ENCODE assay signal across 8 cellular contexts in genomic region chr20:49982346-49983122, GRCh38. TPM values are rescaled to one million over a fixed set of nuclear protein-coding genes. Genes with fewer than 3 reads are reported as not detected.
DNase-seq lines count a peak whose midpoint lies in the region; ATAC-seq, FAIRE-seq and TF ChIP-seq lines count a peak whose summit lies in the region.

TSS of gene SNAI1 (plus strand) at chr20:49982980. CDS start at chr20:49983060, 80 bp downstream.

- H3K9me1 ChIP-seq in keratinocyte (ENCODE audit: control insufficient read depth, extremely low read depth, insufficient read depth, low read length) = no peaks in the 10 kb centered on the region

- peak; percentile 90 for TF ChIP-seq CTCF in A549 (IDR thresholded peaks at IDR 0.05)
- TF ChIP-seq CTCF in activated B cell treated with CpG ODN at 0.5 μM for 24 hours (IDR thresholded peaks at IDR 0.05) = no peak
- TF ChIP-seq CTCF in keratinocyte (optimal IDR thresholded peaks at IDR 0.05 in 1 of 3, IDR thresholded peaks at IDR 0.05 in 1 of 3, conservative IDR thresholded peaks at IDR 0.05 in 1 of 3; ENCODE audit: extremely low read depth in 1 of 3, insufficient read depth in 2 of 3, low read length in 3 of 3) = peak; percentile 21 to 50 (median 23)

- H3K27ac Mint-ChIP-seq in activated B cell treated with CpG ODN at 0.5 μM for 24 hours = peak within 1 kb of the TSS; percentile 68

- peak; percentile 99 for TF ChIP-seq POLR2A in A549 (IDR thresholded peaks at IDR 0.05; ENCODE audit: low read length)
- peak; percentile 95 for TF ChIP-seq POLR2A in GM18526 (IDR thresholded peaks at IDR 0.05; ENCODE audit: extremely low read depth, insufficient read length)

- H3K9me3 Mint-ChIP-seq in activated B cell treated with CpG ODN at 0.5 μM for 24 hours = no peaks in the 10 kb centered on the region

- CTCF ChIA-PET in A549 (lab: Yijun Ruan, JAX) (interaction anchor here (0.6 to 28.4 kb wide), 23 partner anchors 16 to 661 kb away, joined by 3 to 1049 read pairs (median 4); no protein-coding TSS in a partner anchor), activated B cell treated with CpG ODN at 0.5 μM for 24 hours (lab: Charles Lee) (interaction anchor here (0.8 to 12.6 kb wide), 8 partner anchors 17 to 102 kb away, joined by 3 to 346 read pairs (median 4); no protein-coding TSS in a partner anchor)

- peak within 1 kb of the TSS; percentile 69 for H3K4me3 ChIP-seq in A549
- peak within 1 kb of the TSS; percentile 10 to 49 (median 16) for H3K4me3 ChIP-seq in keratinocyte (ENCODE audit: control insufficient read depth in 2 of 3, extremely low read depth in 1 of 3, insufficient read depth in 2 of 3, low read depth in 1 of 3, low read length in 3 of 3)

- WGBS in A549 (ENCODE audit: missing lambda C conversion rate) = 8% methylated on average over 22 of the region's 90 CpGs

- FAIRE-seq in A549 (lab: Jason Lieb, UNC) (no peak), keratinocyte (lab: Jason Lieb, UNC) (no peak)

- intact Hi-C loops in activated B cell treated with CpG ODN at 0.5 μM for 24 hours (cut with micrococcal nuclease) = loop anchor here (1.0 to 2.0 kb wide), 4 partner anchors 17 to 58 kb away; partner anchors contain the start of gene RNF114

- H3K27ac ChIP-seq in A549 (peak within 1 kb of the TSS; percentile 80 to 95), caudate nucleus (ENCODE audit: low read depth, low read length) (peak within 1 kb of the TSS; percentile 40), keratinocyte (ENCODE audit: control insufficient read depth, insufficient read depth, low read length) (no peak within 1 kb of the TSS)

- no peaks in the 10 kb centered on the region for H3K36me3 ChIP-seq in keratinocyte (ENCODE audit: control insufficient read depth in 2 of 2, extremely low read depth in 1 of 2, insufficient read depth in 2 of 2, low read length in 2 of 2)

- H3K79me2 ChIP-seq in keratinocyte (ENCODE audit: control insufficient read depth, insufficient read depth, low read length) = no peaks in the 10 kb centered on the region

- no peaks in the 10 kb centered on the region for H3K36me3 Mint-ChIP-seq in activated B cell treated with CpG ODN at 0.5 μM for 24 hours (ENCODE audit: low read depth)

- peak; percentile 34 to 79; a peak in 4 of 5 replicates for TF ChIP-seq RAD21 in A549 (conservative IDR thresholded peaks at IDR 0.05 in 1 of 2, IDR thresholded peaks at IDR 0.05 in 1 of 2)

- dilution Hi-C loops in keratinocyte (cut with MboI; ENCODE audit: extremely low pct_ligation_motif_present, low sequenced_read_pairs) = no loop called here

- DNase-seq in A549 (ENCODE audit: low read depth in 1 of 2, low spot score in 1 of 2) = peak; percentile 88 to 97
- peak; percentile 92 for DNase-seq in NCI-H2196 (lab: John Stamatoyannopoulos, UW; ENCODE audit: unreplicated experiment)
- peak; percentile 76 for DNase-seq in activated B cell treated with CpG ODN at 0.5 μM for 24 hours
- peak in 57 of 61 donors; percentile 29 to 88 (median 73) for DNase-seq in caudate nucleus (lab: John Stamatoyannopoulos, UW)
- DNase-seq in keratinocyte (ENCODE audit: low read depth, low spot score) = no peak
- DNase-seq in stimulated activated CD4-positive, alpha-beta T cell treated with anti-CD3 and anti-CD28 coated beads, Interleukin-12 subunit alpha, Interleukin-12 subunit beta, amount 100 ng/mL, for 48 hours (ENCODE audit: low read depth in 2 of 3, low spot score in 1 of 3) = peak; percentile 45 to 69 (median 69)

- TF ChIP-seq EP300 in A549 (IDR thresholded peaks at IDR 0.05) = no peak

- peaks cover 26% of the 10 kb centered on the region for H3K27me3 ChIP-seq in keratinocyte (ENCODE audit: control insufficient read depth, extremely low read depth, insufficient read depth, low read length)

- H3K9ac ChIP-seq in keratinocyte (ENCODE audit: control insufficient read depth, extremely low read depth, insufficient read depth, low read length) = peak within 1 kb of the TSS; percentile 14

- H3K4me3 Mint-ChIP-seq in activated B cell treated with CpG ODN at 0.5 μM for 24 hours = peak within 1 kb of the TSS; percentile 72

- H4K20me1 ChIP-seq in keratinocyte (ENCODE audit: control insufficient read depth, extremely low read depth, insufficient read depth, low read length) = no peaks in the 10 kb centered on the region

- peak within 1 kb of the TSS; percentile 95 for H3K4me2 ChIP-seq in A549
- H3K4me2 ChIP-seq in keratinocyte (ENCODE audit: control insufficient read depth, extremely low read depth, insufficient read depth, low read depth, low read length) = peak within 1 kb of the TSS; percentile 77

- H3K27me3 Mint-ChIP-seq in activated B cell treated with CpG ODN at 0.5 μM for 24 hours = no peaks in the 10 kb centered on the region

- peaks cover 57% of the 10 kb centered on the region for H3K4me1 ChIP-seq in A549
- peaks cover 12% of the 10 kb centered on the region for H3K4me1 ChIP-seq in keratinocyte (ENCODE audit: control insufficient read depth, extremely low read depth, insufficient read depth, low read length)

- POLR2A ChIA-PET in A549 (lab: Yijun Ruan, JAX) (interaction anchor here (1.0 to 6.8 kb wide), 4 partner anchors 37 to 133 kb away, joined by 3 to 79 read pairs (median 4); no protein-coding TSS in a partner anchor), activated B cell treated with CpG ODN at 0.5 μM for 24 hours (lab: Charles Lee) (interaction anchor here (0.5 to 3.0 kb wide), 9 partner anchors 17 to 171 kb away, joined by 3 to 21 read pairs (median 4); partner anchors contain the start of gene PEDS1)

- no peaks in the 10 kb centered on the region for H3K9me3 ChIP-seq in A549
- no peaks in the 10 kb centered on the region for H3K9me3 ChIP-seq in keratinocyte (ENCODE audit: control insufficient read depth, low read depth, low read length)

- peaks cover 24% of the 10 kb centered on the region for H3K4me1 Mint-ChIP-seq in activated B cell treated with CpG ODN at 0.5 μM for 24 hours

- H2AFZ ChIP-seq in keratinocyte (ENCODE audit: control insufficient read depth, low read length) = peak within 1 kb of the TSS; percentile 22

- ATAC-seq in A549 = peak; percentile 80 to 81
- ATAC-seq in HG03097 (IDR thresholded peaks at IDR 0.05; ENCODE audit: low FRiP score, unreplicated experiment) = peak; percentile 68
- peak; percentile 90 for ATAC-seq in activated B cell treated with CpG ODN at 0.5 μM for 24 hours (ENCODE audit: low read depth)

TF ChIP-seq in A549, 52 proteins besides CTCF, POLR2A, EP300 and RAD21 (continues in another document):
- peak; percentile 86 for TF ChIP-seq MYC (IDR thresholded peaks at IDR 0.05; ENCODE audit: borderline replicate concordance, low read length)
- no peak for TF ChIP-seq RFX5 (IDR thresholded peaks at IDR 0.05)
- TF ChIP-seq JUN (IDR thresholded peaks at IDR 0.05) = peak in 1 of 2 experiments; percentile 93; a peak in 3 of 5 replicates
- no peak for TF ChIP-seq NR3C1 (IDR thresholded peaks at IDR 0.05)
- TF ChIP-seq HOXB13 (CRISPR knock-in tag; IDR thresholded peaks at IDR 0.05; ENCODE audit: low read depth) = peak; percentile 62; the same call in 1 of the 2 replicates
- TF ChIP-seq HOXA7 (CRISPR knock-in tag; IDR thresholded peaks at IDR 0.05) = 0 out of 2 replicates have a peak, but pooled peaks have one; percentile 57
- TF ChIP-seq ATOH8 (CRISPR knock-in tag; IDR thresholded peaks at IDR 0.05; ENCODE audit: low read depth) = peak; percentile 37
- no peak for TF ChIP-seq CHD4 (IDR thresholded peaks at IDR 0.05; ENCODE audit: borderline replicate concordance)
- TF ChIP-seq FOSL2 (IDR thresholded peaks at IDR 0.05) = no peak
- 0 out of 2 replicates have a peak, but pooled peaks have one; percentile 8 for TF ChIP-seq FOSL2 (CRISPR knock-in tag; IDR thresholded peaks at IDR 0.05)
- TF ChIP-seq HOXB5 (CRISPR knock-in tag; IDR thresholded peaks at IDR 0.05) = 0 out of 2 replicates have a peak, but pooled peaks have one; percentile 24
- TF ChIP-seq E2F6 (IDR thresholded peaks at IDR 0.05; ENCODE audit: borderline replicate concordance, low read depth) = peak; percentile 93
- TF ChIP-seq BCL3 (IDR thresholded peaks at IDR 0.05) = peak; percentile 93

RNA-seq across cellular contexts. Expression of gene SNAI1, which starts in this region (rescaled TPM):
- polyA plus RNA-seq in A549 (2011; rRNA removed) (7.0 and 7.2 TPM in 2 replicates), A549 (2017; fragmentation: RNase III; extraction: RNeasy Plus Mini Kit Qiagen cat#74134 plus additional on column Dnase treatment) (8.0 to 11.1 TPM (median 10.7 TPM) in 3 replicates), keratinocyte (not detected in 3 replicates)
- 14.0 and 21.4 TPM in 2 replicates for polyA plus RNA-seq in A549 (2012; cell fraction: cytosol; rRNA removed)
- polyA plus RNA-seq in A549 (2012; cell fraction: nucleus; rRNA removed) = 22.7 and 28.4 TPM in 2 replicates
- 3.8 and 6.0 TPM in 2 replicates for polyA minus RNA-seq in A549 (2011; rRNA and poly(A)+ RNA removed)
- 0.61 and 0.67 TPM in 2 replicates for total RNA-seq in activated B cell treated with CpG ODN at 0.5 μM for 24 hours
- 0.21 TPM for polyA plus RNA-seq in keratinocyte (2011; ENCODE audit: low read depth)
- polyA plus RNA-seq in keratinocyte (2011; cell fraction: cytosol; rRNA removed) = 0.04 TPM in 1 of 2 replicates, not detected in the other
- 0.10 and 0.28 TPM in 2 replicates for polyA plus RNA-seq in keratinocyte (2011; cell fraction: nucleus; rRNA removed)
- 0.49 TPM in 1 of 2 replicates, not detected in the other for polyA plus RNA-seq in keratinocyte (2012; ENCODE audit: low replicate concordance)
- polyA minus RNA-seq in keratinocyte = not detected in 3 replicates
- polyA minus RNA-seq in keratinocyte (2011; cell fraction: cytosol; rRNA and poly(A)+ RNA removed) = not detected
- polyA minus RNA-seq in keratinocyte (2011; cell fraction: nucleus; rRNA and poly(A)+ RNA removed) = not detected in 2 replicates

Comparison
In these comparisons a context has a peak if more than half of its experiments do, and no peak if none do; other contexts are left out.
1. RNA of gene SNAI1 (polyA plus RNA-seq): 7.0 to 28.4 TPM in A549; 0.04 to 0.49 TPM in keratinocyte; every median in the first group is over 4 times any median in the second.
2. Peak in DNase-seq and ATAC-seq in activated B cell treated with CpG ODN at 0.5 μM for 24 hours; RNA of the gene not detected or under 1 TPM.
3. Peak in every context shown above with its lines, with median percentiles within 50 percentile points of each other: ATAC-seq.